Comparison of ENCODE assay signal across 8 cellular contexts in the genomic region with DNA sequence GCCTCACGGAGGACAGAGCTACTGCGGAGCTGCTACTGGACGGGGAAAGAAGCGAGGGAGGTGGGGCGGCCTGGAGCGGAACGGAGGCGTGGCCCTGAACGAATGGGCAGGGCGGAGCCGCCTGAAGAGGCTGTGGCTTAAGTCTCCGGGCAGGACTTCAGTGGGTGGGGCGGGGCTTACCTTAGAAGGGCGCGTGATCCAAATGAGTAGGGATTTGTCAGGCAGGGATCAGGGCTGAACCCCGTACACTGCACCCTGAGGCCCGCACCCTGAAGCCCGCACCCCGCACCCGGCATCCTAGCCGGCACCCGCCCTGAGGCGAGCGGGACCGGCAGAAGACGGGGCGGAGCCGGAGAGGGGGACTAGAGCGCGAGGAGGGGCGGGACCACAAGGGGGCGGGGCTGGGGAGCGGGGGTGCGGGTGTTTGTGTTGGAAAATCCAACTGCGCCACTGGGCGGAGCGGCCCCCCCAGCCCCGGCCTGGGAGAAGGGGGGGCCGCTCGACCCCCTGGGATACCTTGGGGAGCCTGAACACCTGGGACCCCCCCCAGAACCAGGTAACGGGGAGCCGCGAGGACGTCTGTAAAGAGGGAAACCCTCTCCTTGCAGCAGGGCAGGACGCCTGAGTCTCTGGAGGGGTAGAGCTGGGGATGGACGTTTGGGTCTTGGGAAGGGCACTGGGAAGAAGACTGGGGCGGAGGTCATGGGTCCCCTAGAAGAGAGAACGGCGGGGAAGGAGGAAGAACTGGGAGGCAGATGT. TPM values are rescaled to one million over a fixed set of nuclear protein-coding genes. Genes with fewer than 3 reads are reported as not detected.
DNase-seq lines count a peak whose midpoint lies in the region; ATAC-seq and TF ChIP-seq lines count a peak whose summit lies in the region.

Gene KDM6B, plus strand, starts transcription at position 423 of the 759 bp plus-strand sequence. CDS start 11,338 bp downstream, outside the sequence.

- H2AFZ ChIP-seq in GM23248, result peak within 1 kb of the TSS; percentile 79
- peak within 1 kb of the TSS; percentile 94 for H2AFZ ChIP-seq in SK-N-SH (ENCODE audit: low read depth)

- peak within 1 kb of the TSS; percentile 83 for H3K4me3 ChIP-seq in GM23248
- H3K4me3 ChIP-seq in MG63, result peak within 1 kb of the TSS; percentile 93
- peak within 1 kb of the TSS; percentile 76 to 90 for H3K4me3 ChIP-seq in SK-N-SH (ENCODE audit: low read depth in 2 of 2, low read length in 1 of 2)
- peak within 1 kb of the TSS; percentile 91 to 97 for H3K4me3 ChIP-seq in stomach smooth muscle (ENCODE audit: low read length in 2 of 2)

- H4K20me1 ChIP-seq in GM23248 (ENCODE audit: insufficient read depth) (no peaks in the 10 kb centered on the region), SK-N-SH (ENCODE audit: insufficient read depth) (peaks cover 6% of the 10 kb centered on the region; the same call in 1 of the 2 replicates)

- WGBS in GM23248 (ENCODE audit: low coverage in 1 of 2, low lambda C conversion rate in 2 of 2, missing lambda C conversion rate in 2 of 2), 2 experiments, result 1 to 2% methylated on average over 23 to 49 of the region's 49 CpGs
- WGBS in SK-N-SH (ENCODE audit: low lambda C conversion rate), result 1% methylated on average over 31 of the region's 49 CpGs

- no peaks in the 10 kb centered on the region for H3K27me3 Mint-ChIP-seq in activated naive CD4-positive, alpha-beta T cell treated with anti-CD3 and anti-CD28 coated beads for 36 hours (ENCODE audit: low read depth)
- H3K27me3 Mint-ChIP-seq in neural crest cell (ENCODE audit: low read depth), result peaks cover 41% of the 10 kb centered on the region

- H3K4me1 Mint-ChIP-seq in activated naive CD4-positive, alpha-beta T cell treated with anti-CD3 and anti-CD28 coated beads for 36 hours (ENCODE audit: low read depth), result peaks cover 32% of the 10 kb centered on the region
- peaks cover 43% of the 10 kb centered on the region for H3K4me1 Mint-ChIP-seq in neural crest cell

- TF ChIP-seq RAD21 in SK-N-SH (IDR thresholded peaks at IDR 0.05; ENCODE audit: low read length), result no peak

- peak within 1 kb of the TSS; percentile 81 for H3K4me2 ChIP-seq in GM23248 (ENCODE audit: unreplicated experiment)
- peak within 1 kb of the TSS; percentile 99 for H3K4me2 ChIP-seq in SK-N-SH

- H3K4me1 ChIP-seq in GM23248 (ENCODE audit: insufficient read depth), result peaks cover 17% of the 10 kb centered on the region
- peaks cover 9 to 15% of the 10 kb centered on the region in 2 experiments; a peak in 3 of 4 replicates for H3K4me1 ChIP-seq in SK-N-SH (ENCODE audit: control insufficient read depth in 1 of 2, insufficient read depth in 2 of 2, low read depth in 1 of 2, low read length in 1 of 2)
- H3K4me1 ChIP-seq in foreskin keratinocyte, result peaks cover 5% of the 10 kb centered on the region
- peaks cover 37% of the 10 kb centered on the region for H3K4me1 ChIP-seq in stomach smooth muscle (ENCODE audit: control insufficient read depth, insufficient read depth, low read length)

- H3K79me2 ChIP-seq in GM23248 (ENCODE audit: insufficient read depth), result peaks cover 15% of the 10 kb centered on the region
- peaks cover 21% of the 10 kb centered on the region for H3K79me2 ChIP-seq in SK-N-SH (ENCODE audit: insufficient read depth)

- no peaks in the 10 kb centered on the region for H3K27me3 ChIP-seq in GM23248 (replicated peaks; ENCODE audit: insufficient read depth)
- H3K27me3 ChIP-seq in MG63, result peaks cover 2% of the 10 kb centered on the region; the same call in 1 of the 2 replicates
- H3K27me3 ChIP-seq in SK-N-SH (ENCODE audit: insufficient read depth), result peaks cover 7% of the 10 kb centered on the region
- H3K27me3 ChIP-seq in foreskin keratinocyte, result no peaks in the 10 kb centered on the region
- H3K27me3 ChIP-seq in stomach smooth muscle (ENCODE audit: control insufficient read depth in 1 of 2, insufficient read depth in 2 of 2, low read length in 2 of 2), result peaks cover 0 to 2% of the 10 kb centered on the region in 2 donors

- H3K27ac Mint-ChIP-seq in activated naive CD4-positive, alpha-beta T cell treated with anti-CD3 and anti-CD28 coated beads for 36 hours, result peak within 1 kb of the TSS; percentile 94
- peak within 1 kb of the TSS; percentile 100 for H3K27ac Mint-ChIP-seq in neural crest cell (ENCODE audit: unreplicated experiment)

- H3K9ac ChIP-seq in GM23248 (peak within 1 kb of the TSS; percentile 96), SK-N-SH (peak within 1 kb of the TSS; percentile 92), stomach smooth muscle (ENCODE audit: low read length in 2 of 2) (peak within 1 kb of the TSS; percentile 95 to 97)

- no peaks in the 10 kb centered on the region for H3K9me3 Mint-ChIP-seq in activated naive CD4-positive, alpha-beta T cell treated with anti-CD3 and anti-CD28 coated beads for 36 hours
- no peaks in the 10 kb centered on the region for H3K9me3 Mint-ChIP-seq in neural crest cell

- in situ Hi-C loops in GM23248 (cut with MboI), result loop anchor here (10.0 kb wide), 1 partner anchor 59 kb away; no protein-coding TSS in a partner anchor

- CTCF ChIA-PET in SK-N-SH (lab: Yijun Ruan, JAX), result interaction anchor here (0.7 to 6.5 kb wide), 27 partner anchors 10 to 245 kb away, joined by 3 to 79 read pairs (median 4); partner anchors contain the start of genes CHD3, CYB5D1, DNAH2 and NAA38
- CTCF ChIA-PET in activated naive CD4-positive, alpha-beta T cell treated with anti-CD3 and anti-CD28 coated beads for 36 hours (lab: Charles Lee), result interaction anchor here (0.8 to 3.0 kb wide), 11 partner anchors 9 to 99 kb away, joined by 3 to 20 read pairs (median 5); partner anchors contain the start of gene NAA38

- TF ChIP-seq EP300 in SK-N-SH (IDR thresholded peaks at IDR 0.05; ENCODE audit: borderline replicate concordance in 1 of 2, low read depth in 1 of 2, low read length in 1 of 2), result no peak

- intact Hi-C loops in activated naive CD4-positive, alpha-beta T cell treated with anti-CD3 and anti-CD28 coated beads for 36 hours (cut with micrococcal nuclease), result loop anchor here (1.0 to 10.0 kb wide), 5 partner anchors 12 to 451 kb away; partner anchors contain the start of genes ALOXE3, NAA38, POLR2A and RANGRF

- peak within 1 kb of the TSS; percentile 93 for H3K4me3 Mint-ChIP-seq in activated naive CD4-positive, alpha-beta T cell treated with anti-CD3 and anti-CD28 coated beads for 36 hours
- H3K4me3 Mint-ChIP-seq in neural crest cell, result peak within 1 kb of the TSS; percentile 99

- H3K27ac ChIP-seq in GM23248 (peak within 1 kb of the TSS; percentile 97), SK-N-SH (ENCODE audit: low read depth in 2 of 2, low read length in 1 of 2) (peak within 1 kb of the TSS; percentile 96 to 99), foreskin keratinocyte (peak within 1 kb of the TSS; percentile 93), stomach smooth muscle (ENCODE audit: low read length) (peak within 1 kb of the TSS; percentile 99)

- peaks cover 9% of the 10 kb centered on the region; the same call in 1 of the 2 replicates for H3F3A ChIP-seq in GM23248 (ENCODE audit: insufficient read depth)
- H3F3A ChIP-seq in SK-N-SH (replicated peaks; ENCODE audit: insufficient read depth), result peaks cover 20% of the 10 kb centered on the region

- DNase-seq in DMS153 (lab: John Stamatoyannopoulos, UW) (peak; percentile 44), GM23248 (peak; percentile 98), MG63 (peak; percentile 90), SK-N-SH (peak; percentile 89), foreskin keratinocyte (peak in 1 of 2 donors; percentile 86), neural crest cell (ENCODE audit: low read depth, low spot score) (peak; percentile 81)
- peak; percentile 92 for DNase-seq in activated naive CD4-positive, alpha-beta T cell treated with anti-CD3 and anti-CD28 coated beads for 36 hours

- POLR2A ChIA-PET in SK-N-SH (lab: Yijun Ruan, JAX), result interaction anchor here (0.9 to 3.2 kb wide), 7 partner anchors 9 to 147 kb away, joined by 4 to 19 read pairs (median 5); partner anchors contain the start of genes CYB5D1, NAA38 and TP53

- ATAC-seq in foreskin keratinocyte, result peak; percentile 67

- TF ChIP-seq CTCF in SK-N-SH (IDR thresholded peaks at IDR 0.05), result no peak
- no peak for TF ChIP-seq CTCF in foreskin keratinocyte (conservative IDR thresholded peaks at IDR 0.05)
- TF ChIP-seq CTCF in neural crest cell (conservative IDR thresholded peaks at IDR 0.05), result no peak

- H3K36me3 ChIP-seq in GM23248 (ENCODE audit: low read depth), result no peaks in the 10 kb centered on the region
- H3K36me3 ChIP-seq in MG63, result no peaks in the 10 kb centered on the region
- H3K36me3 ChIP-seq in SK-N-SH (replicated peaks in 1 of 2; ENCODE audit: control insufficient read depth in 1 of 2, insufficient read depth in 2 of 2, low read length in 1 of 2), result no peaks in the 10 kb centered on the region
- no peaks in the 10 kb centered on the region for H3K36me3 ChIP-seq in stomach smooth muscle (ENCODE audit: control insufficient read depth in 2 of 2, insufficient read depth in 2 of 2, low read length in 2 of 2)

- H3K9me3 ChIP-seq in GM23248 (ENCODE audit: low read depth) (no peaks in the 10 kb centered on the region), MG63 (no peaks in the 10 kb centered on the region), SK-N-SH (no peaks in the 10 kb centered on the region), stomach smooth muscle (ENCODE audit: control insufficient read depth in 2 of 2, low read length in 2 of 2) (no peaks in the 10 kb centered on the region)

- H3K9me2 ChIP-seq in GM23248 (ENCODE audit: insufficient read depth) (no peaks in the 10 kb centered on the region), SK-N-SH (no peaks in the 10 kb centered on the region)

- no peaks in the 10 kb centered on the region for H3K36me3 Mint-ChIP-seq in activated naive CD4-positive, alpha-beta T cell treated with anti-CD3 and anti-CD28 coated beads for 36 hours (ENCODE audit: low read depth)
- H3K36me3 Mint-ChIP-seq in neural crest cell (ENCODE audit: low read depth), result peaks cover 3% of the 10 kb centered on the region

TF ChIP-seq in SK-N-SH, 30 proteins besides CTCF, POLR2A, EP300 and RAD21 (continues in another document):
- TF ChIP-seq, protein P1, sequence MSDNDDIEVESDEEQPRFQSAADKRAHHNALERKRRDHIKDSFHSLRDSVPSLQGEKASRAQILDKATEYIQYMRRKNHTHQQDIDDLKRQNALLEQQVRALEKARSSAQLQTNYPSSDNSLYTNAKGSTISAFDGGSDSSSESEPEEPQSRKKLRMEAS (IDR thresholded peaks at IDR 0.05; ENCODE audit: low read depth), result no peak
- TF ChIP-seq MXI1 (IDR thresholded peaks at IDR 0.05; ENCODE audit: low read depth, low read length), result no peak
- no peak for TF ChIP-seq NRF1 (IDR thresholded peaks at IDR 0.05; ENCODE audit: low read depth, low read length)

RNA-seq across cellular contexts. Expression of gene KDM6B, which starts in this region (rescaled TPM):
- total RNA-seq in GM23248 (2014; rRNA removed; shearing (Covaris generic)), result 0.76 and 1.3 TPM in 2 replicates
- polyA plus RNA-seq in GM23248 (2016; fragmentation: Nextera tagmentation; extraction: Ambion mirVana) (1.6 and 2.3 TPM in 2 replicates), SK-N-SH (2012; rRNA removed) (1.4 and 2.6 TPM in 2 replicates), foreskin keratinocyte (2.4 and 2.6 TPM in 2 replicates)
- total RNA-seq in MG63 (2014; rRNA removed; shearing (Covaris generic); ENCODE audit: low replicate concordance), result 0.07 and 0.20 TPM in 2 replicates
- 1.5 and 2.1 TPM in 2 replicates for polyA plus RNA-seq in SK-N-SH (2012; cell fraction: cytosol; rRNA removed)
- 12.6 and 12.7 TPM in 2 replicates for polyA plus RNA-seq in SK-N-SH (2012; cell fraction: nucleus; rRNA removed)
- total RNA-seq in activated naive CD4-positive, alpha-beta T cell treated with anti-CD3 and anti-CD28 coated beads for 36 hours, result 10 to 100 TPM; 22.7 to 24.1 TPM
- total RNA-seq in foreskin keratinocyte (4.5 and 6.4 TPM in 2 replicates), neural crest cell (64.8 and 70.2 TPM in 2 replicates)

Comparison
In these comparisons a context has a peak if more than half of its experiments do, and no peak if none do; other contexts are left out.
1. Peak in DNase-seq and H3K4me3 ChIP-seq in MG63; RNA of the gene not detected or under 1 TPM.